ENCODE assay signal across 10 cellular contexts in genomic region chr7:32298403-32299132, GRCh38.
DNase-seq lines count a peak whose midpoint lies in the region; ATAC-seq and TF ChIP-seq lines count a peak whose summit lies in the region.
"Had no signal": no experiment of that assay in that cellular context is flagged by ENCODE, and none has a peak within 500 bp of the region (broad histone marks: within the 10 kb centered on the region; RNA-seq: fewer than 3 reads in every experiment).

No MANE protein-coding gene starts in this region.

- H3K27me3 ChIP-seq in dorsolateral prefrontal cortex (peaks cover 0 to 91% (median 35%) of the 10 kb centered on the region in 45 donors), mucosa of rectum (ENCODE audit: control insufficient read depth in 2 of 2, insufficient read depth in 2 of 2, low read length in 2 of 2) (peaks cover 12 to 13% of the 10 kb centered on the region in 2 donors), vagina (peaks cover 3% of the 10 kb centered on the region)

- H3K9me3 ChIP-seq in mucosa of rectum (ENCODE audit: control insufficient read depth in 2 of 2, low read length in 2 of 2) (no peaks in the 10 kb centered on the region), vagina (no peaks in the 10 kb centered on the region)

- no peaks in the 10 kb centered on the region for H3K9me3 Mint-ChIP-seq in activated naive CD8-positive, alpha-beta T cell treated with anti-CD3 and anti-CD28 coated beads, Interleukin-2, amount 10 ng/mL, durations not matched to agents 7 days and 5 days
- H3K9me3 Mint-ChIP-seq in activated naive CD8-positive, alpha-beta T cell treated with anti-CD3 and anti-CD28 coated beads for 36 hours = no peaks in the 10 kb centered on the region
- H3K9me3 Mint-ChIP-seq: IgD-negative memory B cell had no signal

- H3K27me3 Mint-ChIP-seq in activated naive CD8-positive, alpha-beta T cell treated with anti-CD3 and anti-CD28 coated beads, Interleukin-2, amount 10 ng/mL, durations not matched to agents 7 days and 5 days = peaks cover 51% of the 10 kb centered on the region
- peaks cover 57% of the 10 kb centered on the region for H3K27me3 Mint-ChIP-seq in activated naive CD8-positive, alpha-beta T cell treated with anti-CD3 and anti-CD28 coated beads for 36 hours

- peaks cover 2% of the 10 kb centered on the region for H3K36me3 Mint-ChIP-seq in activated naive CD8-positive, alpha-beta T cell treated with anti-CD3 and anti-CD28 coated beads, Interleukin-2, amount 10 ng/mL, durations not matched to agents 7 days and 5 days
- no peaks in the 10 kb centered on the region for H3K36me3 Mint-ChIP-seq in activated naive CD8-positive, alpha-beta T cell treated with anti-CD3 and anti-CD28 coated beads for 36 hours
- H3K36me3 Mint-ChIP-seq: IgD-negative memory B cell had no signal

- peak overlapping the region in 4 of 59 donors; percentile 6 to 29 (median 13) for H3K27ac ChIP-seq in dorsolateral prefrontal cortex
- H3K27ac ChIP-seq in mucosa of rectum (ENCODE audit: low read depth in 2 of 2, low read length in 2 of 2) = no peak overlapping the region
- no peak overlapping the region for H3K27ac ChIP-seq in vagina

- TF ChIP-seq CTCF in dorsolateral prefrontal cortex (IDR thresholded peaks at IDR 0.05 in 54 of 56, conservative IDR thresholded peaks at IDR 0.05 in 2 of 56; ENCODE audit: low read depth in 1 of 56, partially characterized antibody in 56 of 56) = no peak
- no peak for TF ChIP-seq CTCF in vagina (IDR thresholded peaks at IDR 0.05)

- no peak for DNase-seq in activated naive CD8-positive, alpha-beta T cell treated with anti-CD3 and anti-CD28 coated beads, Interleukin-2, amount 10 ng/mL, durations not matched to agents 7 days and 5 days
- no peak for DNase-seq in activated naive CD8-positive, alpha-beta T cell treated with anti-CD3 and anti-CD28 coated beads for 36 hours
- DNase-seq in dorsolateral prefrontal cortex (peak in 1 of 10 donors; percentile 46), vagina (ENCODE audit: extremely low spot score in 2 of 2) (no peak), erythroblast (lab: John Stamatoyannopoulos, UW) (no peak), T-helper 9 cell (no peak)
- DNase-seq in stimulated activated CD4-positive, alpha-beta T cell treated with anti-CD3 and anti-CD28 coated beads, Interleukin-2, amount 100 ng/mL, for 48 hours = no peak
- DNase-seq: GDM1 had no signal

- H3K36me3 ChIP-seq in mucosa of rectum (ENCODE audit: control insufficient read depth in 2 of 2, insufficient read depth in 2 of 2, low read length in 2 of 2) (no peaks in the 10 kb centered on the region), vagina (no peaks in the 10 kb centered on the region)

- H3K4me1 Mint-ChIP-seq in activated naive CD8-positive, alpha-beta T cell treated with anti-CD3 and anti-CD28 coated beads, Interleukin-2, amount 10 ng/mL, durations not matched to agents 7 days and 5 days = peaks cover 7% of the 10 kb centered on the region
- peaks cover 3% of the 10 kb centered on the region for H3K4me1 Mint-ChIP-seq in activated naive CD8-positive, alpha-beta T cell treated with anti-CD3 and anti-CD28 coated beads for 36 hours

- ATAC-seq in activated naive CD8-positive, alpha-beta T cell treated with anti-CD3 and anti-CD28 coated beads, Interleukin-2, amount 10 ng/mL, durations not matched to agents 7 days and 5 days (ENCODE audit: low read depth) = no peak

- no peak overlapping the region for H3K27ac Mint-ChIP-seq in activated naive CD8-positive, alpha-beta T cell treated with anti-CD3 and anti-CD28 coated beads, Interleukin-2, amount 10 ng/mL, durations not matched to agents 7 days and 5 days
- H3K27ac Mint-ChIP-seq in activated naive CD8-positive, alpha-beta T cell treated with anti-CD3 and anti-CD28 coated beads for 36 hours = no peak overlapping the region
- H3K27ac Mint-ChIP-seq: IgD-negative memory B cell had no signal

- peak overlapping the region; percentile 65 for H3K4me3 Mint-ChIP-seq in activated naive CD8-positive, alpha-beta T cell treated with anti-CD3 and anti-CD28 coated beads, Interleukin-2, amount 10 ng/mL, durations not matched to agents 7 days and 5 days
- H3K4me3 Mint-ChIP-seq in activated naive CD8-positive, alpha-beta T cell treated with anti-CD3 and anti-CD28 coated beads for 36 hours = no peak overlapping the region

- POLR2A ChIA-PET in activated naive CD8-positive, alpha-beta T cell treated with anti-CD3 and anti-CD28 coated beads, Interleukin-2, amount 10 ng/mL, durations not matched to agents 7 days and 5 days (lab: Charles Lee) = no interaction called here

- no peaks in the 10 kb centered on the region for H3K4me1 ChIP-seq in mucosa of rectum (ENCODE audit: control insufficient read depth in 2 of 2, insufficient read depth in 2 of 2, low read length in 2 of 2)
- peaks cover 14% of the 10 kb centered on the region for H3K4me1 ChIP-seq in vagina

- H3K9ac ChIP-seq in mucosa of rectum (ENCODE audit: low read depth in 1 of 2, low read length in 2 of 2) = no peak overlapping the region

- intact Hi-C loops in dorsolateral prefrontal cortex (cut with DNase I) (no loop called here), vagina (cut with DNase I) (no loop called here)

- no peak for TF ChIP-seq POLR2A in vagina (IDR thresholded peaks at IDR 0.05)
- TF ChIP-seq POLR2A in erythroblast (IDR thresholded peaks at IDR 0.05; ENCODE audit: low read length) = no peak

- H3K4me3 ChIP-seq in dorsolateral prefrontal cortex = peak overlapping the region; percentile 24 to 68 (median 53)
- H3K4me3 ChIP-seq in mucosa of rectum (ENCODE audit: low read length in 2 of 2) = peak overlapping the region; percentile 39 to 44
- peak overlapping the region; percentile 41 to 44 for H3K4me3 ChIP-seq in vagina
